Comparison of ENCODE assay signal across 1 cellular context in the genomic region with DNA sequence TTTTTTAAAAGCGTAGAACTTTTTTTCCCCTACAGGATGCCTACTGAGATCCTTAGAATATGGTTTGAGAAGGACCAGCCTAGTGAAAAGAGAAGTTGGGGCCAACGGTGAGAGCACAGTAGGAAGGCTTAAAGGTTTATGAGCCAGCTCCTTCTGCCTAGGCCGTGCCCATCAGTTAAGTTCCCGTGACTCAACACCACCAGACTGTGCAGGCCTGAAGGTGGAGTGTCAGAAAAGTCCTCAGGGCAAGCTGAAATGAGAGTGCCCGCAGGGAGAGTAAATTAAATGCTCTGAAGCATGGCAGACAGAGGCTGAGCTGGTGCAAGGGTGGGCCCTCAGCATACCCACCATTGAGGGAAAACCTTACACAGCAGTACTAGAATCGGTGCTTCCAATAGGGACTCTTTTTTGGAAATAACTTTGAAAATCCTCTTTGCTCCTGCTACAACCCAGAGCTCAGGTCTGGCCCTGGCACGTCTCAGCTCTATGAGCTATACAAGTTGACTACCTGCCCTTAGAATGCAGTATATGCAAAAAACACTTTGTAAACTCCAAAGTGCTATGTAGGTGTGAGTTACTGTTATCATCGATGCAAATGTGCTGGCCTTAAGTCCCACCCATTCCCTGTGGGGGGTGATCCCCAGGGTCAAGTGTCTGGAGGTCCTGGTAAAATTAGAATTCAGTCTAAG.
TF ChIP-seq lines count a peak whose summit lies in the region.

No MANE protein-coding gene starts in this region.

TF ChIP-seq in H1, 55 proteins besides CTCF, POLR2A, EP300 and RAD21 (continued from another document):
- TF ChIP-seq JUN (IDR thresholded peaks at IDR 0.05; ENCODE audit: low read depth, low read length) = no peak
- TF ChIP-seq RXRA (IDR thresholded peaks at IDR 0.05; ENCODE audit: insufficient read depth, low read depth, low read length) = no peak
- TF ChIP-seq SP2 (IDR thresholded peaks at IDR 0.05; ENCODE audit: low read length) = no peak
- no peak for TF ChIP-seq TAF7 (optimal IDR thresholded peaks at IDR 0.05; ENCODE audit: borderline replicate concordance, low read depth, low read length)
- TF ChIP-seq SIRT6 (IDR thresholded peaks at IDR 0.05; ENCODE audit: low read length) = no peak
- TF ChIP-seq CHD1 (IDR thresholded peaks at IDR 0.05; ENCODE audit: low read depth, low read length) = no peak
TF ChIP-seq in H1: peak in this region for 0.
